Comparison of ENCODE assay signal across 1 cellular context in the genomic region with DNA sequence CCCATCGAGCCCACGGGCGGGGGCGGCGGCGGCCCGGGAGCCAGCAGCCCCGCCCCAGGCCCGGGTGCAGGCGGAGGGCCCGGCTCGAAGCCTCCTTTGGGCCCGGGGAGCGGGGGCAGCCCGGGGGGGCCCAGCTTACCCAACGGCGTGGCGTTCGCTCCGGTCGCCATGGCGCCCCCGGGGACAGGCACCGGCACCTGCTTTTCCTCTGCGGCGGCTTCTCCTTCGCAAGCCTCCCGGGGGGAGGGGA.
TF ChIP-seq lines count a peak whose summit lies in the region.

No MANE protein-coding gene starts in this region.

TF ChIP-seq in HepG2, 621 proteins besides CTCF, POLR2A, EP300 and RAD21 (continued from another document):
- TF ChIP-seq, protein P1, sequence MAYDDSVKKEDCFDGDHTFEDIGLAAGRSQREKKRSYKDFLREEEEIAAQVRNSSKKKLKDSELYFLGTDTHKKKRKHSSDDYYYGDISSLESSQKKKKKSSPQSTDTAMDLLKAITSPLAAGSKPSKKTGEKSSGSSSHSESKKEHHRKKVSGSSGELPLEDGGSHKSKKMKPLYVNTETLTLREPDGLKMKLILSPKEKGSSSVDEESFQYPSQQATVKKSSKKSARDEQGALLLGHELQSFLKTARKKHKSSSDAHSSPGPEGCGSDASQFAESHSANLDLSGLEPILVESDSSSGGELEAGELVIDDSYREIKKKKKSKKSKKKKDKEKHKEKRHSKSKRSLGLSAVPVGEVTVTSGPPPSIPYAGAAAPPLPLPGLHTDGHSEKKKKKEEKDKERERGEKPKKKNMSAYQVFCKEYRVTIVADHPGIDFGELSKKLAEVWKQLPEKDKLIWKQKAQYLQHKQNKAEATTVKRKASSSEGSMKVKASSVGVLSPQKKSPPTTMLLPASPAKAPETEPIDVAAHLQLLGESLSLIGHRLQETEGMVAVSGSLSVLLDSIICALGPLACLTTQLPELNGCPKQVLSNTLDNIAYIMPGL (CRISPR knock-in tag; IDR thresholded peaks at IDR 0.05; ENCODE audit: borderline replicate concordance in 1 of 2, low read depth in 1 of 2), result no peak
- TF ChIP-seq GATAD2A (CRISPR knock-in tag; IDR thresholded peaks at IDR 0.05) (no peak), ZNF768 (CRISPR knock-in tag; IDR thresholded peaks at IDR 0.05) (no peak), KLF13 (CRISPR knock-in tag; IDR thresholded peaks at IDR 0.05) (no peak), TRIM24 (CRISPR knock-in tag; IDR thresholded peaks at IDR 0.05) (no peak), NR2F2 (IDR thresholded peaks at IDR 0.05; ENCODE audit: borderline replicate concordance, low read depth) (no peak), ZFP1 (CRISPR knock-in tag; IDR thresholded peaks at IDR 0.05) (0 out of 2 replicates have a peak, but pooled peaks have one; percentile 5), ZNF780A (CRISPR knock-in tag; IDR thresholded peaks at IDR 0.05) (no peak), ZNF746 (CRISPR knock-in tag; IDR thresholded peaks at IDR 0.05) (0 out of 2 replicates have a peak, but pooled peaks have one; percentile 44), AGO2 (optimal IDR thresholded peaks at IDR 0.05; ENCODE audit: low read depth, low read length) (peak; percentile 91), ARHGAP35 (CRISPR knock-in tag; IDR thresholded peaks at IDR 0.05; ENCODE audit: borderline replicate concordance) (no peak), KAT7 (CRISPR knock-in tag; IDR thresholded peaks at IDR 0.05; ENCODE audit: borderline replicate concordance) (0 out of 2 replicates have a peak, but pooled peaks have one; percentile 28)
- TF ChIP-seq, protein P2, sequence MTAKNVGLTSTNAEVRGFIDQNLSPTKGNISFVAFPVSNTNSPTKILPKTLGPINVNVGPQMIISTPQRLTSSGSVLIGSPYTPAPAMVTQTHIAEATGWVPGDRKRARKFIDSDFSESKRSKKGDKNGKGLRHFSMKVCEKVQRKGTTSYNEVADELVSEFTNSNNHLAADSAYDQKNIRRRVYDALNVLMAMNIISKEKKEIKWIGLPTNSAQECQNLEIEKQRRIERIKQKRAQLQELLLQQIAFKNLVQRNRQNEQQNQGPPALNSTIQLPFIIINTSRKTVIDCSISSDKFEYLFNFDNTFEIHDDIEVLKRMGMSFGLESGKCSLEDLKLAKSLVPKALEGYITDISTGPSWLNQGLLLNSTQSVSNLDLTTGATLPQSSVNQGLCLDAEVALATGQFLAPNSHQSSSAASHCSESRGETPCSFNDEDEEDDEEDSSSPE (CRISPR knock-in tag; IDR thresholded peaks at IDR 0.05), result no peak
- TF ChIP-seq, protein P3, sequence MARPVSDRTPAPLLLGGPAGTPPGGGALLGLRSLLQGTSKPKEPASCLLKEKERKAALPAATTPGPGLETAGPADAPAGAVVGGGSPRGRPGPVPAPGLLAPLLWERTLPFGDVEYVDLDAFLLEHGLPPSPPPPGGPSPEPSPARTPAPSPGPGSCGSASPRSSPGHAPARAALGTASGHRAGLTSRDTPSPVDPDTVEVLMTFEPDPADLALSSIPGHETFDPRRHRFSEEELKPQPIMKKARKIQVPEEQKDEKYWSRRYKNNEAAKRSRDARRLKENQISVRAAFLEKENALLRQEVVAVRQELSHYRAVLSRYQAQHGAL (CRISPR knock-in tag; IDR thresholded peaks at IDR 0.05; ENCODE audit: not compliant biosample characterization), result no peak
- TF ChIP-seq, protein P4, sequence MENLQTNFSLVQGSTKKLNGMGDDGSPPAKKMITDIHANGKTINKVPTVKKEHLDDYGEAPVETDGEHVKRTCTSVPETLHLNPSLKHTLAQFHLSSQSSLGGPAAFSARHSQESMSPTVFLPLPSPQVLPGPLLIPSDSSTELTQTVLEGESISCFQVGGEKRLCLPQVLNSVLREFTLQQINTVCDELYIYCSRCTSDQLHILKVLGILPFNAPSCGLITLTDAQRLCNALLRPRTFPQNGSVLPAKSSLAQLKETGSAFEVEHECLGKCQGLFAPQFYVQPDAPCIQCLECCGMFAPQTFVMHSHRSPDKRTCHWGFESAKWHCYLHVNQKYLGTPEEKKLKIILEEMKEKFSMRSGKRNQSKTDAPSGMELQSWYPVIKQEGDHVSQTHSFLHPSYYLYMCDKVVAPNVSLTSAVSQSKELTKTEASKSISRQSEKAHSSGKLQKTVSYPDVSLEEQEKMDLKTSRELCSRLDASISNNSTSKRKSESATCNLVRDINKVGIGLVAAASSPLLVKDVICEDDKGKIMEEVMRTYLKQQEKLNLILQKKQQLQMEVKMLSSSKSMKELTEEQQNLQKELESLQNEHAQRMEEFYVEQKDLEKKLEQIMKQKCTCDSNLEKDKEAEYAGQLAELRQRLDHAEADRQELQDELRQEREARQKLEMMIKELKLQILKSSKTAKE (CRISPR knock-in tag; IDR thresholded peaks at IDR 0.05; ENCODE audit: borderline replicate concordance), result no peak
